Comparison of ENCODE assay signal across 8 cellular contexts in genomic region chr16:89972244-89973234, GRCh38. TPM values are rescaled to one million over a fixed set of nuclear protein-coding genes. Genes with fewer than 3 reads are reported as not detected.
A peak's percentile ranks its signal among the peaks of the same experiment; 100 is the strongest.
DNase-seq lines count a peak whose midpoint lies in the region; ATAC-seq and TF ChIP-seq lines count a peak whose summit lies in the region.

No MANE protein-coding gene starts in this region.

- peaks cover 34% of the 10 kb centered on the region for H3K4me1 Mint-ChIP-seq in endothelial cell (ENCODE audit: unreplicated experiment)

- peak; percentile 83 for DNase-seq in CMK (ENCODE audit: low read depth)
- peak; percentile 92 for DNase-seq in HK-2 (ENCODE audit: unreplicated experiment)
- DNase-seq in NOMO-1 treated with dmso at 0.1 percent for 144 hours (lab: John Stamatoyannopoulos, UW; ENCODE audit: unreplicated experiment), result peak; percentile 80
- DNase-seq in activated CD8-positive, alpha-beta memory T cell treated with anti-CD3 and anti-CD28 coated beads, Interleukin-2, amount 50 U/mL, for 1 hour (ENCODE audit: extremely low read depth), result peak; percentile 59
- peak; percentile 96 for DNase-seq in endothelial cell (ENCODE audit: low spot score)
- peak; percentile 93 for DNase-seq in midbrain (lab: John Stamatoyannopoulos, UW)
- peak; percentile 75 to 85 for DNase-seq in stimulated activated CD8-positive, alpha-beta memory T cell treated with anti-CD3 and anti-CD28 coated beads, Interleukin-15, amount 100 ng/mL, for 4 hours (ENCODE audit: low read depth in 2 of 2)

- TF ChIP-seq CTCF in endothelial cell (IDR thresholded peaks at IDR 0.05; ENCODE audit: unreplicated experiment), result no peak

- peaks cover 15% of the 10 kb centered on the region for H3K36me3 Mint-ChIP-seq in endothelial cell (ENCODE audit: low read depth, unreplicated experiment)

- H3K27ac Mint-ChIP-seq in endothelial cell (ENCODE audit: unreplicated experiment), result peak overlapping the region; percentile 91

- peak; percentile 84 for ATAC-seq in GM19455 (IDR thresholded peaks at IDR 0.05; ENCODE audit: unreplicated experiment)

- peaks cover 7% of the 10 kb centered on the region for H3K27me3 Mint-ChIP-seq in endothelial cell (ENCODE audit: unreplicated experiment)

- H3K4me3 Mint-ChIP-seq in endothelial cell (ENCODE audit: unreplicated experiment), result peak overlapping the region; percentile 99

- no peaks in the 10 kb centered on the region for H3K9me3 Mint-ChIP-seq in endothelial cell (ENCODE audit: unreplicated experiment)

RNA-seq across cellular contexts. Expression of gene DEF8, which starts 24.0 kb away (rescaled TPM):
- total RNA-seq in endothelial cell (ENCODE audit: unreplicated experiment), result 65.5 TPM

RNA-seq across cellular contexts. Expression of gene DBNDD1, which starts 46.7 kb away (rescaled TPM):
- total RNA-seq in endothelial cell (ENCODE audit: unreplicated experiment), result 36.8 TPM

RNA-seq across cellular contexts. Expression of gene TUBB3, which starts 49.4 kb away (rescaled TPM):
- 95.7 TPM for total RNA-seq in endothelial cell (ENCODE audit: unreplicated experiment)

RNA-seq across cellular contexts. Expression of gene MC1R, which starts 53.9 kb away (rescaled TPM):
- total RNA-seq in endothelial cell (ENCODE audit: unreplicated experiment), result 2.9 TPM

Comparison
In these comparisons a context has a peak if more than half of its experiments do, and no peak if none do; other contexts are left out.
1. Peak in every context shown above with its lines: DNase-seq and ATAC-seq.